ENCODE assay signal across 19 cellular contexts in the genomic region with DNA sequence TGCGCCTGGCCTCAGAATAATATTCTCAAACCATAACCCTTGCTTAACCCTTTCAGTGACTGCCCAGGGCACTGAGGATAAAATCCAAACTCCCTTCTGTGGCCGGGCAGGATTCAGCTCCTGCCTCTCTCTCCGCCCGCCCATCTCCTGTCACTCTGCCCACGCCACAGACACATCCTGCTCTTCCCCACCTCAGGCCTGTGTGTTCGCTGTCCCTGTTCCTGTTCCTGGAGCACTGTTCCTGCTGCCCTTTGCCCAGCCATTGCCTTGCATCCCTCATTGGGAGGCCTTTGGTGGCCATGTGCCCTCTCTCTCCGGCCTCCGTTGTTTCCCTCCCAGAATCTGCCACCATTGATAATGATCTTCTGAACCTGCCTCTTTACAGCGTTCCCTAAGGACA.
DNase-seq lines count a peak whose midpoint lies in the region; ATAC-seq, FAIRE-seq and TF ChIP-seq lines count a peak whose summit lies in the region.
"Had no signal": no experiment of that assay in that cellular context is flagged by ENCODE, and none has a peak within 500 bp of the region (broad histone marks: within the 10 kb centered on the region; RNA-seq: fewer than 3 reads in every experiment).

No MANE protein-coding gene starts in this region.

- FAIRE-seq in GM12892 (lab: Jason Lieb, UNC) (peak; percentile 51), HepG2 (lab: Jason Lieb, UNC) (no peak)
- FAIRE-seq: D721Med, GM12878 had no signal

- H3K4me3 ChIP-seq in BLaER1 (no peak overlapping the region), HepG2 (replicated peaks in 1 of 3; ENCODE audit: insufficient read depth in 1 of 3, low read depth in 2 of 3, low read length in 3 of 3) (no peak overlapping the region)
- H3K4me3 ChIP-seq: GM12878, sigmoid colon, SJCRH30 had no signal

- intact Hi-C loops in HepG2 (cut with micrococcal nuclease; ENCODE audit: unreplicated experiment), result no loop called here

- no TSS peak for BruUV-seq in HepG2 (replicated peaks; lab: Mats Ljungman, UMichigan)

- TF ChIP-seq CTCF in HepG2 (CRISPR knock-in tag; IDR thresholded peaks at IDR 0.05) (no peak), glutamatergic neuron (IDR thresholded peaks at IDR 0.05; ENCODE audit: partially characterized antibody, unreplicated experiment) (no peak)

- POLR2A ChIA-PET in HepG2 (lab: Yijun Ruan, JAX), result no interaction called here

- no peaks in the 10 kb centered on the region for H3K79me2 ChIP-seq in HepG2 (ENCODE audit: insufficient read depth, low read length)

- TF ChIP-seq POLR2A in GM12892 (IDR thresholded peaks at IDR 0.05; ENCODE audit: low read depth, low read length), result no peak
- no peak for TF ChIP-seq POLR2A in HepG2 (IDR thresholded peaks at IDR 0.05; ENCODE audit: insufficient read depth in 1 of 2, low read depth in 2 of 2, low read length in 2 of 2)

- in situ Hi-C loops in HepG2 (cut with HindIII; ENCODE audit: extremely low pct_ligation_motif_present, low pct_unique_long_range_greater_than_20kb), result no loop called here

- H3K36me3 Mint-ChIP-seq in activated T-helper 17 cell treated with anti-CD3 and anti-CD28 coated beads, Interleukin-2, amount 50 U/mL, for 72 hours (ENCODE audit: low read depth), result no peaks in the 10 kb centered on the region
- H3K36me3 Mint-ChIP-seq in glutamatergic neuron (ENCODE audit: unreplicated experiment), result no peaks in the 10 kb centered on the region

- peak overlapping the region; percentile 73 for H3K4me3 Mint-ChIP-seq in activated T-helper 17 cell treated with anti-CD3 and anti-CD28 coated beads, Interleukin-2, amount 50 U/mL, for 72 hours
- no peak overlapping the region for H3K4me3 Mint-ChIP-seq in glutamatergic neuron (ENCODE audit: unreplicated experiment)

- H3K4me1 Mint-ChIP-seq in activated T-helper 17 cell treated with anti-CD3 and anti-CD28 coated beads, Interleukin-2, amount 50 U/mL, for 72 hours, result peaks cover 31% of the 10 kb centered on the region
- H3K4me1 Mint-ChIP-seq in glutamatergic neuron (ENCODE audit: low read depth, unreplicated experiment), result peaks cover 5% of the 10 kb centered on the region

- CTCF ChIA-PET in HepG2 (lab: Yijun Ruan, JAX; ENCODE audit: low intra/inter-chr PET ratio, low total read pairs), result no interaction called here

- H4K20me1 ChIP-seq in BLaER1, result peaks cover 58% of the 10 kb centered on the region
- H4K20me1 ChIP-seq in HepG2 (ENCODE audit: insufficient read depth, low read length), result peaks cover 4% of the 10 kb centered on the region; the same call in 1 of the 2 replicates

- H3K27me3 ChIP-seq in BLaER1 (no peaks in the 10 kb centered on the region), HepG2 (ENCODE audit: control insufficient read depth in 1 of 2, insufficient read depth in 2 of 2, low read length in 2 of 2) (no peaks in the 10 kb centered on the region)
- H3K27me3 ChIP-seq: sigmoid colon, SJCRH30 had no signal

- TF ChIP-seq EP300 in HepG2 (IDR thresholded peaks at IDR 0.05; ENCODE audit: low read depth in 2 of 2, low read length in 2 of 2) (no peak), HepG2 (CRISPR knock-in tag; IDR thresholded peaks at IDR 0.05; ENCODE audit: borderline replicate concordance) (no peak)

- 96% methylated on average over 9 of the region's 9 CpGs for WGBS in HepG2 (ENCODE audit: low lambda C conversion rate)

- peak overlapping the region; percentile 75 for H3K4me2 ChIP-seq in BLaER1
- no peak overlapping the region for H3K4me2 ChIP-seq in HepG2 (ENCODE audit: low read depth, low read length)

- no peaks in the 10 kb centered on the region for H3K9me3 ChIP-seq in BLaER1
- H3K9me3 ChIP-seq in HepG2 (ENCODE audit: low read length), result no peaks in the 10 kb centered on the region
- H3K9me3 ChIP-seq: sigmoid colon, SJCRH30 had no signal

- H3K36me3 ChIP-seq in BLaER1, result peaks cover 62% of the 10 kb centered on the region
- peaks cover 14 to 35% of the 10 kb centered on the region in 2 experiments; a peak in 3 of 5 replicates for H3K36me3 ChIP-seq in HepG2 (replicated peaks in 1 of 2; ENCODE audit: control insufficient read depth in 1 of 2, insufficient read depth in 2 of 2, low read length in 2 of 2)
- H3K36me3 ChIP-seq: sigmoid colon, SJCRH30 had no signal

- no peak for TF ChIP-seq RAD21 in HepG2 (CRISPR knock-in tag; IDR thresholded peaks at IDR 0.05)

- H3K4me1 ChIP-seq in BLaER1 (peaks cover 60% of the 10 kb centered on the region), HepG2 (ENCODE audit: insufficient read depth, low read length) (peaks cover 2% of the 10 kb centered on the region; the same call in 1 of the 2 replicates)
- H3K4me1 ChIP-seq: sigmoid colon had no signal

- ATAC-seq in activated T-helper 17 cell treated with anti-CD3 and anti-CD28 coated beads, Interleukin-2, amount 50 U/mL, for 72 hours (replicated peaks), result no peak
- ATAC-seq in HepG2 (no peak), GM21619 (IDR thresholded peaks at IDR 0.05; ENCODE audit: unreplicated experiment) (no peak)
- ATAC-seq: GM12878 had no signal

- H2AFZ ChIP-seq in HepG2 (ENCODE audit: low read length), result no peak overlapping the region

- peak overlapping the region; percentile 95 for H3K27ac Mint-ChIP-seq in activated T-helper 17 cell treated with anti-CD3 and anti-CD28 coated beads, Interleukin-2, amount 50 U/mL, for 72 hours
- H3K27ac Mint-ChIP-seq in glutamatergic neuron (ENCODE audit: unreplicated experiment), result no peak overlapping the region

- no peak for DNase-seq in GM12892 (ENCODE audit: insufficient read length)
- no peak for DNase-seq in HepG2 (ENCODE audit: low spot score)
- DNase-seq in NCI-H2029 treated with DMSO at 0.1 percent for 48 hours (lab: John Stamatoyannopoulos, UW), result no peak
- no peak for DNase-seq in glutamatergic neuron
- no peak for DNase-seq in RPMI8226
- DNase-seq: amniotic stem cell, cerebellar nuclear complex, GDM1, MV-4-11, NCI-H2081, NCI-H524 treated with DMSO at 0.1 percent for 48 hours, sigmoid colon, substantia nigra had no signal

- H3K27me3 Mint-ChIP-seq in activated T-helper 17 cell treated with anti-CD3 and anti-CD28 coated beads, Interleukin-2, amount 50 U/mL, for 72 hours, result no peaks in the 10 kb centered on the region
- peaks cover 3% of the 10 kb centered on the region for H3K27me3 Mint-ChIP-seq in glutamatergic neuron (ENCODE audit: unreplicated experiment)

- H3K9ac ChIP-seq in BLaER1 (no peak overlapping the region), HepG2 (ENCODE audit: insufficient read depth, low read depth, low read length) (no peak overlapping the region)

- H3K27ac ChIP-seq in BLaER1 (peak overlapping the region; percentile 68), HepG2 (ENCODE audit: extremely low read length, insufficient read depth, low read length) (no peak overlapping the region)
- H3K27ac ChIP-seq: SJCRH30 had no signal

- no peaks in the 10 kb centered on the region for H3K9me3 Mint-ChIP-seq in activated T-helper 17 cell treated with anti-CD3 and anti-CD28 coated beads, Interleukin-2, amount 50 U/mL, for 72 hours
- H3K9me3 Mint-ChIP-seq in glutamatergic neuron (ENCODE audit: unreplicated experiment), result peaks cover 1% of the 10 kb centered on the region

TF ChIP-seq in HepG2, 621 proteins besides CTCF, POLR2A, EP300 and RAD21:
- TF ChIP-seq DMAP1 (CRISPR knock-in tag; IDR thresholded peaks at IDR 0.05), result no peak
- no peak for TF ChIP-seq ZNF30 (CRISPR knock-in tag; IDR thresholded peaks at IDR 0.05)
- no peak for TF ChIP-seq TEAD2 (CRISPR knock-in tag; IDR thresholded peaks at IDR 0.05)
- TF ChIP-seq, protein P1, sequence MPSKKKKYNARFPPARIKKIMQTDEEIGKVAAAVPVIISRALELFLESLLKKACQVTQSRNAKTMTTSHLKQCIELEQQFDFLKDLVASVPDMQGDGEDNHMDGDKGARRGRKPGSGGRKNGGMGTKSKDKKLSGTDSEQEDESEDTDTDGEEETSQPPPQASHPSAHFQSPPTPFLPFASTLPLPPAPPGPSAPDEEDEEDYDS (CRISPR knock-in tag; IDR thresholded peaks at IDR 0.05), result no peak
- TF ChIP-seq NFKB2 (CRISPR knock-in tag; IDR thresholded peaks at IDR 0.05; ENCODE audit: borderline replicate concordance), result no peak
- peak; percentile 51; the same call in 1 of the 2 replicates for TF ChIP-seq ZNF652 (CRISPR knock-in tag; IDR thresholded peaks at IDR 0.05; ENCODE audit: borderline replicate concordance, low read depth)
- TF ChIP-seq REXO4 (CRISPR knock-in tag; IDR thresholded peaks at IDR 0.05; ENCODE audit: borderline replicate concordance), result no peak
